In genomic region chr5:154565123-154565522, GRCh38 we compare ENCODE assay signal across 22 cellular contexts.
DNase-seq lines count a peak whose midpoint lies in the region; ATAC-seq and TF ChIP-seq lines count a peak whose summit lies in the region.
"Had no signal": no experiment of that assay in that cellular context is flagged by ENCODE, and none has a peak within 500 bp of the region (broad histone marks: within the 10 kb centered on the region; RNA-seq: fewer than 3 reads in every experiment).

No MANE protein-coding gene starts in this region.

- H3K27ac ChIP-seq in left lung, result no peak overlapping the region
- H3K27ac ChIP-seq in lung (ENCODE audit: low read depth in 1 of 2, low read length in 1 of 2), result no peak overlapping the region
- H3K27ac ChIP-seq in upper lobe of right lung, result no peak overlapping the region
- H3K27ac ChIP-seq: BLaER1 had no signal

- H3K9me3 ChIP-seq in left lung (no peaks in the 10 kb centered on the region), lung (ENCODE audit: control insufficient read depth in 2 of 2, insufficient read depth in 1 of 2, low read length in 1 of 2) (peaks cover 0 to 1% of the 10 kb centered on the region in 2 donors), upper lobe of right lung (no peaks in the 10 kb centered on the region)
- H3K9me3 ChIP-seq: BE2C, BLaER1 had no signal

- H3K9me3 Mint-ChIP-seq in nephron progenitor cell, result no peaks in the 10 kb centered on the region
- H3K9me3 Mint-ChIP-seq: CD8-positive, alpha-beta memory T cell had no signal

- peaks cover 5% of the 10 kb centered on the region for H3K4me1 Mint-ChIP-seq in nephron progenitor cell
- H3K4me1 Mint-ChIP-seq: CD14-positive monocyte; CD4-positive, CD25-positive, alpha-beta regulatory T cell; CD8-positive, alpha-beta memory T cell had no signal

- H3K4me3 ChIP-seq in left lung (no peak overlapping the region), lung (no peak overlapping the region), upper lobe of right lung (no peak overlapping the region)
- H3K4me3 ChIP-seq: BLaER1 had no signal

- H3K4me1 ChIP-seq in left lung, result no peaks in the 10 kb centered on the region
- peaks cover 0 to 2% of the 10 kb centered on the region in 2 donors for H3K4me1 ChIP-seq in lung (ENCODE audit: control insufficient read depth in 2 of 2, insufficient read depth in 2 of 2, low read length in 2 of 2)
- no peaks in the 10 kb centered on the region for H3K4me1 ChIP-seq in upper lobe of right lung
- H3K4me1 ChIP-seq: BLaER1 had no signal

- DNase-seq in left lung (no peak), lung (ENCODE audit: low spot score) (no peak), nephron progenitor cell (no peak), upper lobe of right lung (no peak)
- DNase-seq: 8988T; ACHN; BE2C; C1 segment of cervical spinal cord; CD4-positive, alpha-beta memory T cell; CD4-positive, CD25-positive, alpha-beta regulatory T cell; CD8-positive, alpha-beta memory T cell; COR-L47; DMS 273 treated with DMSO at 0.1 percent for 48 hours; DMS153; DMS79 treated with DMSO at 0.1 percent for 48 hours; GF-D8 had no signal

- intact Hi-C loops in left lung (cut with DNase I) (no loop called here), upper lobe of right lung (cut with DNase I) (no loop called here)

- no peak overlapping the region for H3K4me3 Mint-ChIP-seq in nephron progenitor cell
- H3K4me3 Mint-ChIP-seq: CD4-positive, alpha-beta memory T cell; CD4-positive, CD25-positive, alpha-beta regulatory T cell; CD8-positive, alpha-beta memory T cell had no signal

- no peaks in the 10 kb centered on the region for H3K27me3 Mint-ChIP-seq in nephron progenitor cell (ENCODE audit: low read depth, poor library complexity)

- peak; percentile 93 for ATAC-seq in left lung
- peak; percentile 60 for ATAC-seq in lung (ENCODE audit: insufficient read depth, low FRiP score)
- peak; percentile 92 for ATAC-seq in upper lobe of right lung
- ATAC-seq in HG02623 (IDR thresholded peaks at IDR 0.05; ENCODE audit: unreplicated experiment), result no peak
- ATAC-seq in HG03139 (IDR thresholded peaks at IDR 0.05; ENCODE audit: unreplicated experiment), result no peak
- no peak for ATAC-seq in HG02852 (IDR thresholded peaks at IDR 0.05; ENCODE audit: unreplicated experiment)
- no peak for ATAC-seq in GM21717 (IDR thresholded peaks at IDR 0.05; ENCODE audit: unreplicated experiment)

- H3K36me3 ChIP-seq in left lung, result no peaks in the 10 kb centered on the region
- H3K36me3 ChIP-seq in lung (ENCODE audit: control insufficient read depth in 2 of 2, insufficient read depth in 2 of 2, low read length in 2 of 2), result no peaks in the 10 kb centered on the region
- no peaks in the 10 kb centered on the region for H3K36me3 ChIP-seq in upper lobe of right lung
- H3K36me3 ChIP-seq: BE2C, BLaER1 had no signal

- H3K27ac Mint-ChIP-seq in nephron progenitor cell, result peak overlapping the region; percentile 1
- H3K27ac Mint-ChIP-seq: CD14-positive monocyte; CD4-positive, alpha-beta memory T cell; CD4-positive, CD25-positive, alpha-beta regulatory T cell; CD8-positive, alpha-beta memory T cell had no signal

- TF ChIP-seq CTCF in left lung (IDR thresholded peaks at IDR 0.05) (no peak), lung (IDR thresholded peaks at IDR 0.05; ENCODE audit: control extremely low read depth, extremely low read depth) (no peak), nephron progenitor cell (IDR thresholded peaks at IDR 0.05) (no peak), upper lobe of right lung (IDR thresholded peaks at IDR 0.05) (no peak)

- H3K27me3 ChIP-seq in left lung, result peaks cover 0 to 11% of the 10 kb centered on the region in 2 donors
- H3K27me3 ChIP-seq in lung (ENCODE audit: control insufficient read depth, insufficient read depth), result no peaks in the 10 kb centered on the region
- no peaks in the 10 kb centered on the region for H3K27me3 ChIP-seq in upper lobe of right lung
- H3K27me3 ChIP-seq: BE2C, BLaER1 had no signal

- 61 to 70% methylated on average over 5 of the region's 5 CpGs for WGBS in lung, 2 donors

- H3K36me3 Mint-ChIP-seq in nephron progenitor cell (ENCODE audit: low read depth), result no peaks in the 10 kb centered on the region
- H3K36me3 Mint-ChIP-seq: CD14-positive monocyte; CD4-positive, alpha-beta memory T cell had no signal

Comparison
In these comparisons a context has a peak if more than half of its experiments do, and no peak if none do; other contexts are left out.
1. ATAC-seq: peak in left lung (single experiment), lung (single experiment) and upper lobe of right lung (single experiment); none in HG02623 (single experiment), HG03139 (single experiment), HG02852 (single experiment) and GM21717 (single experiment).